6 cellular contexts compared by ENCODE assay signal in the genomic region with DNA sequence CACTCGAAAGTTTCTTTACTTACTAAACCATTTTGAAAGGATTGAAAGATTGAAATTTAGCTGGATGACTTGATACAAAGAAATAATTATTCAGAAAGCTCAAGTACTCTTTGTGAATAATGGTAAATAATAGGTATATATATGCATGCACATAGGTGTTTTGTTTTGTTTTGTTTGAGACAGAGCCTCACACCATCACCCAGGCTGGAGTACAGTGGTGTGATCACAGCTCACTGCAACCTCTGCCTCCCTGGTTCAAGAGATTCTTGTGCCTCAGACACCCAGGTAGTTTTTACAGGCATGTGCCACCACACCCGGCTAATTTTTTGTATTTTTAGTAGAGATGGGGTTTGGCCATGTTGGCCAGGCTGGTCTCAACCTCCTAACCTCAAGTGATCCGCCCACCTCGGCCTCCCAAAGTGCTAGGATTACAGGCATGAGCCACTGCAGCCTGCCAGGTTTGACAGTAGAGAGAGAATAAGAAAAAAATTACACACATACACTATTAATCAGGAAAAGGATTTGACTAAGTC.
DNase-seq lines count a peak whose midpoint lies in the region; ATAC-seq and TF ChIP-seq lines count a peak whose summit lies in the region.
"Not testable (repeated sequence)": the region's sequence is repeated elsewhere in the genome, so short reads cannot be mapped to it uniquely, and the experiment has no call there.

No MANE protein-coding gene starts in this region.

- not testable (repeated sequence) for H3K79me1 ChIP-seq in neuronal stem cell (ENCODE audit: low read depth, low read length)

- peaks cover 19% of the 10 kb centered on the region for H3K36me3 Mint-ChIP-seq in GM23338 (ENCODE audit: low read depth)
- not testable (repeated sequence) for H3K36me3 Mint-ChIP-seq in glutamatergic neuron (ENCODE audit: unreplicated experiment)

- H3K23ac ChIP-seq in neuronal stem cell (ENCODE audit: low read depth, low read length, poor library complexity), result not testable (repeated sequence)

- not testable (repeated sequence) for H3K27me3 Mint-ChIP-seq in GM23338 (ENCODE audit: insufficient read depth, low read depth, poor library complexity); glutamatergic neuron (ENCODE audit: unreplicated experiment)

- not testable (repeated sequence) for TF ChIP-seq CTCF in GM23338 (conservative IDR thresholded peaks at IDR 0.05; ENCODE audit: low read depth in 2 of 2); glutamatergic neuron (IDR thresholded peaks at IDR 0.05; ENCODE audit: partially characterized antibody, unreplicated experiment)

- H2BK120ac ChIP-seq in neuronal stem cell (ENCODE audit: low read depth, low read length), result not testable (repeated sequence)

- not testable (repeated sequence) for H2BK5ac ChIP-seq in neuronal stem cell (ENCODE audit: low read length)

- not testable (repeated sequence) for H2BK15ac ChIP-seq in neuronal stem cell (ENCODE audit: low read length)

- H2BK12ac ChIP-seq in neuronal stem cell (ENCODE audit: low read length), result not testable (repeated sequence)

- H3K4me3 Mint-ChIP-seq in GM23338, result peak overlapping the region; percentile 60; the same call in 1 of the 3 replicates
- not testable (repeated sequence) for H3K4me3 Mint-ChIP-seq in glutamatergic neuron (ENCODE audit: unreplicated experiment)

- H3K36me3 ChIP-seq in GM23338 (ENCODE audit: insufficient read depth); HUES6 (ENCODE audit: control insufficient read depth, insufficient read depth, low read length); ectodermal cell (ENCODE audit: control insufficient read depth, insufficient read depth, low read length); iPS-20b (ENCODE audit: insufficient read depth, low read depth, low read length); neuronal stem cell (replicated peaks in 1 of 2; ENCODE audit: control insufficient read depth in 2 of 2, insufficient read depth in 2 of 2, low read length in 2 of 2): not testable (repeated sequence)

- 51% methylated on average over 3 to 4 of the region's 4 CpGs for WGBS in ectodermal cell, 2 experiments
- no CpG with 5 or more reads among the region's 4 CpGs for whole genome bisulfite sequencing in neuronal stem cell (ENCODE audit: extremely low coverage in 2 of 2, insufficient read length in 2 of 2, insufficient replicate concordance in 1 of 2), 2 donors

- H3K4me3 ChIP-seq in GM23338; ectodermal cell (ENCODE audit: insufficient read depth, low read depth, low read length); neuronal stem cell (ENCODE audit: low read length in 2 of 2): not testable (repeated sequence)
- H3K4me3 ChIP-seq in HUES6 (ENCODE audit: low read depth, low read length) (peak overlapping the region; percentile 43), iPS-20b (ENCODE audit: low read length) (peak overlapping the region; percentile 41; the same call in 1 of the 2 replicates)

- peaks cover 39% of the 10 kb centered on the region for H3K4me1 ChIP-seq in GM23338 (ENCODE audit: insufficient read depth)
- peaks cover 28% of the 10 kb centered on the region for H3K4me1 ChIP-seq in HUES6 (ENCODE audit: control insufficient read depth, insufficient read depth, low read length)
- H3K4me1 ChIP-seq in ectodermal cell (ENCODE audit: control insufficient read depth, insufficient read depth, low read length), result peaks cover 18% of the 10 kb centered on the region
- peaks cover 30% of the 10 kb centered on the region; the same call in 1 of the 2 replicates for H3K4me1 ChIP-seq in iPS-20b (ENCODE audit: insufficient read depth, low read length)
- not testable (repeated sequence) for H3K4me1 ChIP-seq in neuronal stem cell (ENCODE audit: control insufficient read depth in 2 of 2, insufficient read depth in 1 of 2, low read depth in 1 of 2, low read length in 2 of 2)

- not testable (repeated sequence) for H3K79me2 ChIP-seq in GM23338 (replicated peaks; ENCODE audit: insufficient read depth)

- not testable (repeated sequence) for H3K9me3 Mint-ChIP-seq in GM23338; glutamatergic neuron (ENCODE audit: unreplicated experiment)

- not testable (repeated sequence) for H2AK5ac ChIP-seq in neuronal stem cell (ENCODE audit: low read depth, low read length)

- H3F3A ChIP-seq in GM23338 (replicated peaks; ENCODE audit: low read depth), result not testable (repeated sequence)

- H3K27ac ChIP-seq in GM23338 (ENCODE audit: low read depth) (peak overlapping the region; percentile 93), HUES6 (ENCODE audit: low read depth, low read length) (peak overlapping the region; percentile 98), ectodermal cell (ENCODE audit: insufficient read depth, low read depth, low read length, poor library complexity, severe bottlenecking) (peak overlapping the region; percentile 22), iPS-20b (ENCODE audit: low read length) (peak overlapping the region; percentile 1)
- not testable (repeated sequence) for H3K27ac ChIP-seq in neuronal stem cell (replicated peaks; ENCODE audit: low read length)

- H3K9me2 ChIP-seq in GM23338 (ENCODE audit: insufficient read depth), result not testable (repeated sequence)

- H4K20me1 ChIP-seq in GM23338 (replicated peaks; ENCODE audit: insufficient read depth), result not testable (repeated sequence)

- H3K9me3 ChIP-seq in HUES6 (ENCODE audit: control insufficient read depth, insufficient read depth, low read depth, low read length), result peaks cover 12% of the 10 kb centered on the region
- H3K9me3 ChIP-seq in ectodermal cell (ENCODE audit: control insufficient read depth, low read length); neuronal stem cell (replicated peaks in 1 of 2; ENCODE audit: control insufficient read depth in 2 of 2, insufficient read depth in 1 of 2, low read depth in 1 of 2, low read length in 2 of 2): not testable (repeated sequence)
- H3K9me3 ChIP-seq in iPS-20b (ENCODE audit: insufficient read depth, low read depth, low read length), result peaks cover 12% of the 10 kb centered on the region

- peak overlapping the region; percentile 37 for H3K4me2 ChIP-seq in GM23338
- not testable (repeated sequence) for H3K4me2 ChIP-seq in neuronal stem cell (ENCODE audit: insufficient read depth, low read length, poor library complexity, severe bottlenecking)

- H3K9ac ChIP-seq in HUES6 (ENCODE audit: low read length), result peak overlapping the region; percentile 60
- H3K9ac ChIP-seq in iPS-20b (ENCODE audit: low read depth, low read length), result peak overlapping the region; percentile 18; the same call in 1 of the 2 replicates
- not testable (repeated sequence) for H3K9ac ChIP-seq in neuronal stem cell (ENCODE audit: low read depth, low read length, poor library complexity)

- ATAC-seq in GM23338, result peak; percentile 71

- H3K27me3 ChIP-seq in GM23338 (ENCODE audit: insufficient read depth); HUES6 (ENCODE audit: control insufficient read depth, insufficient read depth, low read length); ectodermal cell (ENCODE audit: control insufficient read depth, insufficient read depth, low read length, poor library complexity, severe bottlenecking); iPS-20b (ENCODE audit: insufficient read depth, low read length); neuronal stem cell (ENCODE audit: control insufficient read depth in 3 of 3, insufficient read depth in 3 of 3, low read depth in 1 of 3, low read length in 3 of 3): not testable (repeated sequence)

- DNase-seq in GM23338 (ENCODE audit: low spot score); neuronal stem cell (ENCODE audit: low spot score): not testable (repeated sequence)
- DNase-seq in glutamatergic neuron, result peak; percentile 20

- H3K4me1 Mint-ChIP-seq in GM23338, result peaks cover 51% of the 10 kb centered on the region
- H3K4me1 Mint-ChIP-seq in glutamatergic neuron (ENCODE audit: low read depth, unreplicated experiment), result peaks cover 13% of the 10 kb centered on the region

- H3K4ac ChIP-seq in neuronal stem cell (ENCODE audit: low read length), result not testable (repeated sequence)

- H3K18ac ChIP-seq in neuronal stem cell (ENCODE audit: low read length), result not testable (repeated sequence)

- H3K14ac ChIP-seq in neuronal stem cell (ENCODE audit: low read length), result not testable (repeated sequence)

- H4K91ac ChIP-seq in neuronal stem cell (ENCODE audit: low read depth, low read length, poor library complexity), result not testable (repeated sequence)

- not testable (repeated sequence) for H2AFZ ChIP-seq in GM23338
- H2AFZ ChIP-seq in neuronal stem cell (ENCODE audit: low read length), result peak overlapping the region; percentile 70

- H4K8ac ChIP-seq in neuronal stem cell (ENCODE audit: low read depth, low read length), result not testable (repeated sequence)

- peak overlapping the region; percentile 95 for H3K27ac Mint-ChIP-seq in GM23338
- peak overlapping the region; percentile 78 for H3K27ac Mint-ChIP-seq in glutamatergic neuron (ENCODE audit: unreplicated experiment)
